6 cellular contexts compared by ENCODE assay signal in genomic region chr19:3191806-3192104, GRCh38. TPM values are rescaled to one million over a fixed set of nuclear protein-coding genes. Genes with fewer than 3 reads are reported as not detected.
"Had no signal": no experiment of that assay in that cellular context is flagged by ENCODE, and none has a peak within 500 bp of the region (broad histone marks: within the 10 kb centered on the region; RNA-seq: fewer than 3 reads in every experiment).

No MANE protein-coding gene starts in this region.

RNA-seq across cellular contexts. Expression of gene S1PR4, which starts 13.2 kb away (rescaled TPM):
- total RNA-seq: astrocyte, cerebellum had no signal

RNA-seq across cellular contexts. Expression of gene CELF5, which starts 32.7 kb away (rescaled TPM):
- total RNA-seq: activated B cell treated with CpG ODN at 0.5 μM for 24 hours; activated naive CD4-positive, alpha-beta T cell treated with anti-CD3 and anti-CD28 coated beads for 36 hours; aorta; cardiac septum had no signal

RNA-seq across cellular contexts. Expression of gene GNA15, which starts 55.9 kb away (rescaled TPM):
- total RNA-seq: astrocyte had no signal
